Comparison of ENCODE assay signal across 2 cellular contexts in the genomic region with DNA sequence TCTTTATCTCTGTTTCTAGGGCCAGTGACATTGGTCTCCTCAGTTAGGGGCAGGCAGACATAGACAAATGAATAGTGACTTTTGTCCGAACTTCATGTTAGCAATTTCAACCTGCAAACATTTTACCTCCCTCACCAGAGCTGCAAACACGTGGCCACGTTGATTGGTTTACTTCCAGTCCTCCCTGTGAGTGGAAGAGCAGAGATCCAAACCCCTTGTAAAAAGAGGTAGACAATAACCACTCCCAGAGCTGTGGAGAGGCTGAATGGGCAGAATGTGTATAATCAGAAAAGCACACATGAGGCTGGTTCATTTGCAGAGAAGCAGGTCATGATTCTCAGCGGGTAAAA.
TF ChIP-seq lines count a peak whose summit lies in the region.

No MANE protein-coding gene starts in this region.

TF ChIP-seq in IMR-90, 13 proteins besides CTCF, POLR2A, EP300 and RAD21 (continued from another document):
- TF ChIP-seq, protein P1, sequence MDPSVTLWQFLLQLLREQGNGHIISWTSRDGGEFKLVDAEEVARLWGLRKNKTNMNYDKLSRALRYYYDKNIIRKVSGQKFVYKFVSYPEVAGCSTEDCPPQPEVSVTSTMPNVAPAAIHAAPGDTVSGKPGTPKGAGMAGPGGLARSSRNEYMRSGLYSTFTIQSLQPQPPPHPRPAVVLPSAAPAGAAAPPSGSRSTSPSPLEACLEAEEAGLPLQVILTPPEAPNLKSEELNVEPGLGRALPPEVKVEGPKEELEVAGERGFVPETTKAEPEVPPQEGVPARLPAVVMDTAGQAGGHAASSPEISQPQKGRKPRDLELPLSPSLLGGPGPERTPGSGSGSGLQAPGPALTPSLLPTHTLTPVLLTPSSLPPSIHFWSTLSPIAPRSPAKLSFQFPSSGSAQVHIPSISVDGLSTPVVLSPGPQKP (IDR thresholded peaks at IDR 0.05; ENCODE audit: borderline replicate concordance, low read depth, low read length), result no peak
- TF ChIP-seq MXI1 (IDR thresholded peaks at IDR 0.05; ENCODE audit: borderline replicate concordance, low read depth, low read length) (no peak), FOS (IDR thresholded peaks at IDR 0.05; ENCODE audit: low read depth, low read length) (no peak), CHD1 (IDR thresholded peaks at IDR 0.05; ENCODE audit: low read depth, low read length) (no peak), RCOR1 (IDR thresholded peaks at IDR 0.05; ENCODE audit: insufficient replicate concordance, low read length) (no peak), BHLHE40 (IDR thresholded peaks at IDR 0.05; ENCODE audit: low read depth, low read length) (no peak), RFX5 (IDR thresholded peaks at IDR 0.05; ENCODE audit: low read depth, low read length) (no peak), NFE2L2 (IDR thresholded peaks at IDR 0.05; ENCODE audit: low read depth, low read length) (no peak), MAZ (IDR thresholded peaks at IDR 0.05; ENCODE audit: borderline replicate concordance, low read depth, low read length) (no peak), CEBPB (IDR thresholded peaks at IDR 0.05; ENCODE audit: low read depth, low read length) (no peak), SMC3 (IDR thresholded peaks at IDR 0.05; ENCODE audit: low read depth, low read length) (no peak)
- TF ChIP-seq, protein P2, sequence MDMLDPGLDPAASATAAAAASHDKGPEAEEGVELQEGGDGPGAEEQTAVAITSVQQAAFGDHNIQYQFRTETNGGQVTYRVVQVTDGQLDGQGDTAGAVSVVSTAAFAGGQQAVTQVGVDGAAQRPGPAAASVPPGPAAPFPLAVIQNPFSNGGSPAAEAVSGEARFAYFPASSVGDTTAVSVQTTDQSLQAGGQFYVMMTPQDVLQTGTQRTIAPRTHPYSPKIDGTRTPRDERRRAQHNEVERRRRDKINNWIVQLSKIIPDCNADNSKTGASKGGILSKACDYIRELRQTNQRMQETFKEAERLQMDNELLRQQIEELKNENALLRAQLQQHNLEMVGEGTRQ (IDR thresholded peaks at IDR 0.05; ENCODE audit: low read depth, low read length), result no peak

TF ChIP-seq in liver, 16 proteins besides CTCF, POLR2A, EP300 and RAD21 (continued from another document):
- peak in 1 of 2 donors; percentile 36 for TF ChIP-seq HNF4A (conservative IDR thresholded peaks at IDR 0.05)
- no peak for TF ChIP-seq HNF4G (IDR thresholded peaks at IDR 0.05)
- peak; percentile 46 for TF ChIP-seq YY1 (IDR thresholded peaks at IDR 0.05)
- no peak for TF ChIP-seq GABPA (IDR thresholded peaks at IDR 0.05 in 1 of 2, conservative IDR thresholded peaks at IDR 0.05 in 1 of 2)
